ENCODE assay signal across 1 cellular context in the genomic region with DNA sequence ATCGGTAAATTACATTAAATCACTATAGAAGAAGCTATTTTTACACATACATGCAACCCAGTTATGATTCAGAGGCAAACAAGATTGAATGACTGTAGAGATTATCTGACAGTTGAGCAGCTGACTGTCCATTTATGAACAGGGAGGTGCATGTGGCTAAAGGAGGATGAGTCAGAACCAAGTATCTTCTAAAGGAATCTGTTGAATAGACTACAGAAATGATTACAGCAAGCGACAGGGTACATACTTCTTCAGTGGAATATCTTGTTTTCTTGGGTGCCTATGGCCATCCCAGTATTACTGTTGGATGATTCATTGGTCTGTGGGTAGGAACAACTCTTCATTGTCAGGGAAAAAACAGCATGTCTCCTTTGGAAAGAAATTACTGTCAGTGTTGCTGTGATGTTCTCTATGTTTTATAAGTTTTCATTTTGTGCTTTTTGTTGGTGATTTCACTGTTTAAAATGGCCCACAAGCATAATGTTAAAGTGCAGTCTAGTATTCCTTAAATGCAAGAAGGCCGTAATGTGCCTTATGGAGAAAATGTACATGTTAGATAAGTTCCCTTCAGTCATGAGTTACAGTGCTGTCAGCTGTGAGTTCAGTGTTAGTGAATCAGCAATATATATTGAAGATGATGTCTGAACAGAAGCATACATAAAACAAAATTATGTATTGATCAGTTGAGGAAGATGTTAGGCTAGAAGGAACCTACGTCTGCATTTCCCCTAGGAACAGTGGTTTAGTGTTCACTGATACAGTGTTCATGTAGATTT.
A peak's percentile ranks its signal among the peaks of the same experiment; 100 is the strongest.
TF ChIP-seq lines count a peak whose summit lies in the region.

No MANE protein-coding gene starts in this region.

TF ChIP-seq in K562, 482 proteins besides CTCF, POLR2A, EP300 and RAD21 (continued from another document):
- TF ChIP-seq TEAD4 (IDR thresholded peaks at IDR 0.05; ENCODE audit: low read length): peak; percentile 34; the same call in 1 of the 2 replicates
- no peak for TF ChIP-seq TEAD4 (CRISPR knock-in tag; IDR thresholded peaks at IDR 0.05; ENCODE audit: borderline replicate concordance)
- TF ChIP-seq RCOR1 (IDR thresholded peaks at IDR 0.05; ENCODE audit: borderline replicate concordance in 1 of 2, low read depth in 2 of 2, low read length in 2 of 2): peak in 1 of 2 experiments; percentile 75; a peak in 1 of 4 replicates
- TF ChIP-seq KDM5B (IDR thresholded peaks at IDR 0.05; ENCODE audit: insufficient replicate concordance, low read depth, low read length): no peak
- peak; percentile 75; the same call in 1 of the 2 replicates for TF ChIP-seq SMARCE1 (IDR thresholded peaks at IDR 0.05)
- TF ChIP-seq SAP30 (IDR thresholded peaks at IDR 0.05; ENCODE audit: borderline replicate concordance, insufficient read depth, low read depth, low read length, poor library complexity, severe bottlenecking): peak; percentile 65
- no peak for TF ChIP-seq CBX5 (IDR thresholded peaks at IDR 0.05; ENCODE audit: borderline replicate concordance, low read depth)
- peak; percentile 79 for TF ChIP-seq DPF2 (IDR thresholded peaks at IDR 0.05)
- peak in 1 of 2 experiments; percentile 47; a peak in 1 of 4 replicates for TF ChIP-seq SIN3A (IDR thresholded peaks at IDR 0.05; ENCODE audit: borderline replicate concordance in 2 of 2, control insufficient read depth in 1 of 2, low read depth in 2 of 2, low read length in 2 of 2)
- TF ChIP-seq EP400 (IDR thresholded peaks at IDR 0.05): 0 out of 2 replicates have a peak, but pooled peaks have one; percentile 22
- peak; percentile 65 to 82 for TF ChIP-seq KDM1A (IDR thresholded peaks at IDR 0.05)
- TF ChIP-seq ZKSCAN8 (CRISPR knock-in tag; IDR thresholded peaks at IDR 0.05): peak; percentile 38; the same call in 1 of the 2 replicates
- TF ChIP-seq, protein P1, sequence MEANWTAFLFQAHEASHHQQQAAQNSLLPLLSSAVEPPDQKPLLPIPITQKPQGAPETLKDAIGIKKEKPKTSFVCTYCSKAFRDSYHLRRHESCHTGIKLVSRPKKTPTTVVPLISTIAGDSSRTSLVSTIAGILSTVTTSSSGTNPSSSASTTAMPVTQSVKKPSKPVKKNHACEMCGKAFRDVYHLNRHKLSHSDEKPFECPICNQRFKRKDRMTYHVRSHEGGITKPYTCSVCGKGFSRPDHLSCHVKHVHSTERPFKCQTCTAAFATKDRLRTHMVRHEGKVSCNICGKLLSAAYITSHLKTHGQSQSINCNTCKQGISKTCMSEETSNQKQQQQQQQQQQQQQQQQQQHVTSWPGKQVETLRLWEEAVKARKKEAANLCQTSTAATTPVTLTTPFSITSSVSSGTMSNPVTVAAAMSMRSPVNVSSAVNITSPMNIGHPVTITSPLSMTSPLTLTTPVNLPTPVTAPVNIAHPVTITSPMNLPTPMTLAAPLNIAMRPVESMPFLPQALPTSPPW (CRISPR knock-in tag; IDR thresholded peaks at IDR 0.05): peak; percentile 47; the same call in 1 of the 2 replicates
- TF ChIP-seq PTTG1 (tag; IDR thresholded peaks at IDR 0.05; ENCODE audit: low read depth): no peak
- TF ChIP-seq HDAC2 (IDR thresholded peaks at IDR 0.05): peak; percentile 71; the same call in 1 of the 2 replicates
- TF ChIP-seq CBX2 (IDR thresholded peaks at IDR 0.05; ENCODE audit: insufficient read depth, low read length, poor library complexity, severe bottlenecking): no peak
- no peak for TF ChIP-seq MTF1 (CRISPR knock-in tag; IDR thresholded peaks at IDR 0.05; ENCODE audit: borderline replicate concordance)
